ENCODE assay signal across 5 cellular contexts in the genomic region with DNA sequence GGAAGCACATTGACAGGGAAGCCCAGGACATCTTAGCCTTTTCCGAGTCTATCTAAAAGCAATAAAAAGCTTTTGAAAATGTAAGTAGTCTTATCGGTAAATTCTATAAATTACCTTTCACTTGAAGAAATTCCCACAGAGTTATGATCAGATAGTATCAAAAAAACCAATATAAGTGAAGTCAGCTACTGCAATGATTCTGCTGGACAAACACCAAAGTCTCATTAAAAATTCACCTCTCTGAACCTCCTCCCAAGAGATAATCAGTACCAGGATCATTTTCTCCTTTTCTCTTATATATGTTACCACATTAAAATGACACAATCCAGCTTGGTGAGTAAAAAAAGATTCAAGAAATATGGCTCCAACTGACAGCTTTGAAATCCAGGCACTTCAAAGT.
"Had no signal": no experiment of that assay in that cellular context is flagged by ENCODE, and none has a peak within 500 bp of the region (broad histone marks: within the 10 kb centered on the region; RNA-seq: fewer than 3 reads in every experiment).

No MANE protein-coding gene starts in this region.

- DNase-seq: IMR-90, KBM-7, KG1 had no signal

- H3K4me3 ChIP-seq: K562 had no signal

- H3K27ac ChIP-seq: HL-60 had no signal
